Comparison of ENCODE assay signal across 1 cellular context in the genomic region with DNA sequence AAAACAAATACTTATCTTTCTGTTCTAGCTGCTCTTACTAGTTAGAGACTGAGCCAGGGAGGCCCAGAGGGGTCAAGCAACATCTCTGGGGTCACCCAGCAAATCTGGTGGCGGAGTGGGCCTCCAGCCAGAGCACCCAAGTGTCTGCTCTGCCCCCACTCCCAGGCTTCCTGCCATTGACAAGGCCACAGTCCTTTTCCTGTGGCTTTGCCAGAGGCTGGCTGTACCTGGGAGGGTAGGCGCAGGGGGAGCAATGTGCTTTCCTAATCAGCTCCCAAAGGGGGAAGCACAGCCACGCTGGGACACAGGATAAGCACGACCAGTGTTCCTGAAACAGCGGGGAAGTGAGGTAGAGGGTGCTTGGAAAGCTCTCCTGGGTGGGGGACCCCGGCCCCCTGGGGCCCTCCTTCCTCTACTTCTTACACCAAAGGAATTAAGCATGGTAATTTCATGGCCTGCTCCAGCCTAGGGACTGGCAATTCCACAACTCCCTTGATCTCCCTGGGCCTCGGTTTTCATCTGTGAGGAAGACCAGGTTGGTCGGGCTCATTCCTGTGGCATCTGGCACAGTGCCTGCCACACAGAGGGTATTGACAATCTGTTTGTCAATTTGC.
TF ChIP-seq lines count a peak whose summit lies in the region.

No MANE protein-coding gene starts in this region.

TF ChIP-seq in H1, 55 proteins besides CTCF, POLR2A, EP300 and RAD21:
- TF ChIP-seq RFX5 (IDR thresholded peaks at IDR 0.05; ENCODE audit: borderline replicate concordance, low read depth, low read length), result no peak
- no peak for TF ChIP-seq ASH2L (IDR thresholded peaks at IDR 0.05; ENCODE audit: low read length)
- no peak for TF ChIP-seq SIRT6 (IDR thresholded peaks at IDR 0.05; ENCODE audit: low read length)
- no peak for TF ChIP-seq HDAC2 (IDR thresholded peaks at IDR 0.05; ENCODE audit: borderline replicate concordance in 1 of 2, low read depth in 2 of 2, low read length in 2 of 2)
- TF ChIP-seq, protein P1, sequence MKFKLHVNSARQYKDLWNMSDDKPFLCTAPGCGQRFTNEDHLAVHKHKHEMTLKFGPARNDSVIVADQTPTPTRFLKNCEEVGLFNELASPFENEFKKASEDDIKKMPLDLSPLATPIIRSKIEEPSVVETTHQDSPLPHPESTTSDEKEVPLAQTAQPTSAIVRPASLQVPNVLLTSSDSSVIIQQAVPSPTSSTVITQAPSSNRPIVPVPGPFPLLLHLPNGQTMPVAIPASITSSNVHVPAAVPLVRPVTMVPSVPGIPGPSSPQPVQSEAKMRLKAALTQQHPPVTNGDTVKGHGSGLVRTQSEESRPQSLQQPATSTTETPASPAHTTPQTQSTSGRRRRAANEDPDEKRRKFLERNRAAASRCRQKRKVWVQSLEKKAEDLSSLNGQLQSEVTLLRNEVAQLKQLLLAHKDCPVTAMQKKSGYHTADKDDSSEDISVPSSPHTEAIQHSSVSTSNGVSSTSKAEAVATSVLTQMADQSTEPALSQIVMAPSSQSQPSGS (IDR thresholded peaks at IDR 0.05; ENCODE audit: low read length), result no peak
- TF ChIP-seq ZNF274 (IDR thresholded peaks at IDR 0.05; ENCODE audit: borderline replicate concordance, extremely low read depth, low read length), result no peak
- TF ChIP-seq KDM5A (IDR thresholded peaks at IDR 0.05; ENCODE audit: low read length), result no peak
- no peak for TF ChIP-seq CTBP2 (IDR thresholded peaks at IDR 0.05; ENCODE audit: borderline replicate concordance, insufficient read depth, insufficient read length, low read length)
- no peak for TF ChIP-seq JUND (IDR thresholded peaks at IDR 0.05; ENCODE audit: low read length)
- TF ChIP-seq SIX5 (IDR thresholded peaks at IDR 0.05; ENCODE audit: low read depth, low read length), result no peak
- TF ChIP-seq TCF12 (IDR thresholded peaks at IDR 0.05; ENCODE audit: low read depth, low read length), result no peak
- TF ChIP-seq SRF (IDR thresholded peaks at IDR 0.05; ENCODE audit: low read depth, low read length), result no peak
- TF ChIP-seq GTF2F1 (IDR thresholded peaks at IDR 0.05; ENCODE audit: borderline replicate concordance, low read depth, low read length), result no peak
- TF ChIP-seq, protein P2, sequence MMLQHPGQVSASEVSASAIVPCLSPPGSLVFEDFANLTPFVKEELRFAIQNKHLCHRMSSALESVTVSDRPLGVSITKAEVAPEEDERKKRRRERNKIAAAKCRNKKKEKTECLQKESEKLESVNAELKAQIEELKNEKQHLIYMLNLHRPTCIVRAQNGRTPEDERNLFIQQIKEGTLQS (IDR thresholded peaks at IDR 0.05; ENCODE audit: insufficient read depth, low read depth, low read length), result no peak
- no peak for TF ChIP-seq SUZ12 (IDR thresholded peaks at IDR 0.05; ENCODE audit: low read length)
- no peak for TF ChIP-seq RXRA (IDR thresholded peaks at IDR 0.05; ENCODE audit: insufficient read depth, low read depth, low read length)
